Comparison of ENCODE assay signal across 9 cellular contexts in genomic region chr1:25033828-25034451, GRCh38.
DNase-seq lines count a peak whose midpoint lies in the region; ATAC-seq and TF ChIP-seq lines count a peak whose summit lies in the region.
"Had no signal": no experiment of that assay in that cellular context is flagged by ENCODE, and none has a peak within 500 bp of the region (broad histone marks: within the 10 kb centered on the region; RNA-seq: fewer than 3 reads in every experiment).

No MANE protein-coding gene starts in this region.

- no peak for TF ChIP-seq POLR2A in gastroesophageal sphincter (IDR thresholded peaks at IDR 0.05)

- peak overlapping the region in 1 of 4 donors; percentile 30 for H3K27ac ChIP-seq in gastroesophageal sphincter

- peak; percentile 67 for DNase-seq in GM13976 (ENCODE audit: low spot score)
- peak; percentile 96 for DNase-seq in NOMO-1 treated with dmso at 0.1 percent for 144 hours (lab: John Stamatoyannopoulos, UW; ENCODE audit: unreplicated experiment)
- peak; percentile 14 for DNase-seq in putamen (ENCODE audit: low spot score)
- no peak for DNase-seq in germinal center (ENCODE audit: low spot score)
- DNase-seq in iPS-NIHi11 (ENCODE audit: low spot score): no peak
- no peak for DNase-seq in activated gamma-delta T cell (lab: John Stamatoyannopoulos, UW)
- no peak for DNase-seq in DMS53 (lab: John Stamatoyannopoulos, UW)
- DNase-seq: NCI-H1436 had no signal

- ATAC-seq in gastroesophageal sphincter: peak; percentile 58

- in situ Hi-C loops in GM13976 (cut with MboI; ENCODE audit: low sequenced_read_pairs, unreplicated experiment): loop anchor here (5.0 to 10.0 kb wide), 3 partner anchors 72 to 179 kb away; partner anchors contain the start of gene RUNX3

- H3K36me3 ChIP-seq in gastroesophageal sphincter: no peaks in the 10 kb centered on the region

- TF ChIP-seq EP300 in gastroesophageal sphincter (IDR thresholded peaks at IDR 0.05): no peak

- WGBS in gastroesophageal sphincter (ENCODE audit: low coverage in 1 of 2), 2 donors: 89% methylated on average over 5 of the region's 23 CpGs; no CpG with 5 or more reads in 1 of the 2 donors

- TF ChIP-seq CTCF in GM13976 (IDR thresholded peaks at IDR 0.05; ENCODE audit: borderline replicate concordance, control extremely low read depth, extremely low read depth, insufficient read depth, missing control alignments): no peak
- no peak for TF ChIP-seq CTCF in gastroesophageal sphincter (IDR thresholded peaks at IDR 0.05)

- H3K4me3 ChIP-seq in gastroesophageal sphincter: no peak overlapping the region

- H3K27me3 ChIP-seq in gastroesophageal sphincter: peaks cover 7% of the 10 kb centered on the region

- H3K4me1 ChIP-seq in gastroesophageal sphincter: peaks cover 0 to 11% (median 0%) of the 10 kb centered on the region in 3 donors

- H3K9me3 ChIP-seq in gastroesophageal sphincter: no peaks in the 10 kb centered on the region

Comparison
In these comparisons a context has a peak if more than half of its experiments do, and no peak if none do; other contexts are left out.
1. DNase-seq: peak in GM13976 (single experiment), NOMO-1 treated with dmso at 0.1 percent for 144 hours (single experiment) and putamen (single experiment); none in germinal center (single experiment), iPS-NIHi11 (single experiment), activated gamma-delta T cell (single experiment) and DMS53 (single experiment).